Comparison of ENCODE assay signal across 1 cellular context in genomic region chr5:129906177-129906887, GRCh38.
TF ChIP-seq lines count a peak whose summit lies in the region.

No MANE protein-coding gene starts in this region.

TF ChIP-seq in SK-N-SH treated with all-trans-retinoic acid at 6 μM for 48 hours, 23 proteins besides CTCF, POLR2A, EP300 and RAD21 (continued from another document):
- TF ChIP-seq POU6F1 (CRISPR knock-in tag; IDR thresholded peaks at IDR 0.05; ENCODE audit: borderline replicate concordance, low read depth) (no peak), CSRNP3 (CRISPR knock-in tag; IDR thresholded peaks at IDR 0.05) (no peak), RARB (CRISPR knock-in tag; IDR thresholded peaks at IDR 0.05) (no peak), ZNF565 (CRISPR knock-in tag; conservative IDR thresholded peaks at IDR 0.05; ENCODE audit: low read depth) (no peak), ZNF8 (CRISPR knock-in tag; IDR thresholded peaks at IDR 0.05) (no peak), CSDC2 (CRISPR knock-in tag; IDR thresholded peaks at IDR 0.05) (no peak), ARNTL (CRISPR knock-in tag; IDR thresholded peaks at IDR 0.05; ENCODE audit: borderline replicate concordance, low read depth) (no peak)
TF ChIP-seq in SK-N-SH treated with all-trans-retinoic acid at 6 μM for 48 hours: peak in this region for 0.
